Comparison of ENCODE assay signal across 13 cellular contexts in genomic region chr5:72234898-72235297, GRCh38.
DNase-seq lines count a peak whose midpoint lies in the region; ATAC-seq, FAIRE-seq and TF ChIP-seq lines count a peak whose summit lies in the region.
"Had no signal": no experiment of that assay in that cellular context is flagged by ENCODE, and none has a peak within 500 bp of the region (broad histone marks: within the 10 kb centered on the region; RNA-seq: fewer than 3 reads in every experiment).

No MANE protein-coding gene starts in this region.

- H3K9me2 ChIP-seq in DOHH2 (replicated peaks; ENCODE audit: control insufficient read depth, low read length) (no peaks in the 10 kb centered on the region), Loucy (replicated peaks; ENCODE audit: low read depth, low read length) (no peaks in the 10 kb centered on the region)

- H3K36me3 Mint-ChIP-seq in natural killer cell = peaks cover 21% of the 10 kb centered on the region
- H3K36me3 Mint-ChIP-seq in glutamatergic neuron (ENCODE audit: unreplicated experiment) = no peaks in the 10 kb centered on the region

- H2BK12ac ChIP-seq in neuronal stem cell (ENCODE audit: low read length) = no peak overlapping the region

- H3K4me3 Mint-ChIP-seq in natural killer cell = peak overlapping the region; percentile 78
- no peak overlapping the region for H3K4me3 Mint-ChIP-seq in glutamatergic neuron (ENCODE audit: unreplicated experiment)
- H3K4me3 Mint-ChIP-seq: dendritic cell treated with granulocyte-macrophage colony-stimulating factor and Interleukin-4, amounts not matched to agents 40 ng/mL and 50 ng/mL, for 4 days had no signal

- TF ChIP-seq RAD21 in GM12878 (IDR thresholded peaks at IDR 0.05; ENCODE audit: insufficient read depth, low read depth, low read length) = no peak

- intact Hi-C loops in GM12878 (cut with micrococcal nuclease; ENCODE audit: unreplicated experiment) (loop anchor here (5.0 kb wide), 1 partner anchor 72 kb away; no protein-coding TSS in a partner anchor), natural killer cell (cut with micrococcal nuclease) (loop anchor here (1.0 to 10.0 kb wide), 2 partner anchors 73 to 630 kb away; no protein-coding TSS in a partner anchor)

- peaks cover 32% of the 10 kb centered on the region for H3K4me1 ChIP-seq in DOHH2 (ENCODE audit: control insufficient read depth, low read length)
- peaks cover 32% of the 10 kb centered on the region for H3K4me1 ChIP-seq in Loucy (ENCODE audit: insufficient read depth, low read length, poor library complexity, severe bottlenecking)
- H3K4me1 ChIP-seq in GM12878 (ENCODE audit: control insufficient read depth, insufficient read depth, low read length) = peaks cover 32% of the 10 kb centered on the region
- peaks cover 4 to 8% of the 10 kb centered on the region in 2 donors for H3K4me1 ChIP-seq in neuronal stem cell (ENCODE audit: control insufficient read depth in 2 of 2, insufficient read depth in 1 of 2, low read depth in 1 of 2, low read length in 2 of 2)

- no peak overlapping the region for H3K27ac ChIP-seq in DOHH2 (ENCODE audit: low read depth, low read length)
- H3K27ac ChIP-seq in GM12878 (ENCODE audit: control insufficient read depth, insufficient read depth) = peak overlapping the region; percentile 32
- H3K27ac ChIP-seq in neuronal stem cell (replicated peaks; ENCODE audit: low read length) = no peak overlapping the region

- H3K27me3 Mint-ChIP-seq in natural killer cell (ENCODE audit: low read depth in 2 of 2) (peaks cover 13 to 14% of the 10 kb centered on the region in 2 donors), glutamatergic neuron (ENCODE audit: unreplicated experiment) (no peaks in the 10 kb centered on the region)
- H3K27me3 Mint-ChIP-seq: dendritic cell treated with granulocyte-macrophage colony-stimulating factor and Interleukin-4, amounts not matched to agents 40 ng/mL and 50 ng/mL, for 4 days had no signal

- H3K36me3 ChIP-seq in DOHH2 (ENCODE audit: control insufficient read depth, low read length) = peaks cover 89% of the 10 kb centered on the region
- H3K36me3 ChIP-seq in Loucy (ENCODE audit: insufficient read depth, low read length) = peaks cover 39% of the 10 kb centered on the region; the same call in 1 of the 2 replicates
- peaks cover 6 to 39% of the 10 kb centered on the region in 2 experiments for H3K36me3 ChIP-seq in GM12878 (ENCODE audit: control insufficient read depth in 2 of 2, insufficient read depth in 2 of 2, low read length in 1 of 2)
- H3K36me3 ChIP-seq in neuronal stem cell (replicated peaks in 1 of 2; ENCODE audit: control insufficient read depth in 2 of 2, insufficient read depth in 2 of 2, low read length in 2 of 2) = peaks cover 8 to 60% of the 10 kb centered on the region in 2 donors

- POLR2A ChIA-PET in GM12878 (lab: Charles Lee) = interaction anchor here (0.6 to 1.6 kb wide), 7 partner anchors 58 to 219 kb away, joined by 3 to 10 read pairs (median 3); no protein-coding TSS in a partner anchor

- 100% methylated on average over 1 of the region's 1 CpG for WGBS in GM12878 (ENCODE audit: insufficient coverage, insufficient replicate concordance, low lambda C conversion rate, missing lambda C conversion rate)
- no CpG with 5 or more reads among the region's 1 CpG for WGBS in neuronal stem cell (ENCODE audit: extremely low coverage in 2 of 2, insufficient read length in 2 of 2, insufficient replicate concordance in 1 of 2), 2 donors

- H4K20me1 ChIP-seq in DOHH2 (ENCODE audit: control insufficient read depth, insufficient read depth, low read depth, low read length) (no peaks in the 10 kb centered on the region), Loucy (ENCODE audit: insufficient read depth, low read length, poor library complexity, severe bottlenecking) (peaks cover 54% of the 10 kb centered on the region), GM12878 (ENCODE audit: control insufficient read depth, insufficient read depth) (no peaks in the 10 kb centered on the region)

- no peaks in the 10 kb centered on the region for H3K9me3 Mint-ChIP-seq in natural killer cell
- no peaks in the 10 kb centered on the region for H3K9me3 Mint-ChIP-seq in glutamatergic neuron (ENCODE audit: unreplicated experiment)
- H3K9me3 Mint-ChIP-seq: activated T-helper 2 cell treated with anti-CD3 and anti-CD28 coated beads, Interferon-gamma antibody, Interleukin-2, Interleukin-4, amounts not matched to agents 10 μg/mL and 5 μg/mL and 100 μg/mL, durations not matched to agents 14 hours and 24 hours and 36 hours; dendritic cell treated with granulocyte-macrophage colony-stimulating factor and Interleukin-4, amounts not matched to agents 40 ng/mL and 50 ng/mL, for 4 days had no signal

- H3K4me1 Mint-ChIP-seq in natural killer cell (peaks cover 52 to 53% of the 10 kb centered on the region in 2 donors), glutamatergic neuron (ENCODE audit: low read depth, unreplicated experiment) (peaks cover 13% of the 10 kb centered on the region)

- H3K4me3 ChIP-seq in DOHH2 (ENCODE audit: low read length) (no peak overlapping the region), Loucy (ENCODE audit: low read length, poor library complexity, severe bottlenecking) (peak overlapping the region; percentile 2), GM12878 (no peak overlapping the region), neuronal stem cell (ENCODE audit: low read length in 2 of 2) (no peak overlapping the region)

- no peak overlapping the region for H2BK120ac ChIP-seq in neuronal stem cell (ENCODE audit: low read depth, low read length)

- H3F3A ChIP-seq in DOHH2 (ENCODE audit: control insufficient read depth, insufficient read depth) = no peaks in the 10 kb centered on the region
- H3F3A ChIP-seq in Loucy (ENCODE audit: low read depth) = 0 out of 2 replicates have a peak, but pooled peaks cover 3% of the 10 kb centered on the region

- H3K14ac ChIP-seq in neuronal stem cell (ENCODE audit: low read length) = no peak overlapping the region

- H3K27ac Mint-ChIP-seq in natural killer cell (peak overlapping the region; percentile 33 to 89), glutamatergic neuron (ENCODE audit: unreplicated experiment) (no peak overlapping the region)
- H3K27ac Mint-ChIP-seq: activated T-helper 2 cell treated with anti-CD3 and anti-CD28 coated beads, Interferon-gamma antibody, Interleukin-2, Interleukin-4, amounts not matched to agents 10 μg/mL and 5 μg/mL and 100 μg/mL, durations not matched to agents 14 hours and 24 hours and 36 hours; dendritic cell treated with granulocyte-macrophage colony-stimulating factor and Interleukin-4, amounts not matched to agents 40 ng/mL and 50 ng/mL, for 4 days had no signal

- no peaks in the 10 kb centered on the region for H3K79me1 ChIP-seq in neuronal stem cell (ENCODE audit: low read depth, low read length)

- in situ Hi-C loops in GM12878 (cut with MboI) = no loop called here

- no peak overlapping the region for H3K18ac ChIP-seq in neuronal stem cell (ENCODE audit: low read length)

- H3K4ac ChIP-seq in neuronal stem cell (ENCODE audit: low read length) = no peak overlapping the region

- DNase-seq in GM12878 (ENCODE audit: low read depth, low spot score) (no peak), natural killer cell (no peak), GM10266 (ENCODE audit: extremely low spot score) (no peak), neuronal stem cell (ENCODE audit: low spot score) (no peak), glutamatergic neuron (no peak)
- DNase-seq: left colon, NCI-H1694 had no signal

- FAIRE-seq in GM12878 (lab: Jason Lieb, UNC) = no peak
- FAIRE-seq: G401.6 had no signal

- no peak overlapping the region for H2BK15ac ChIP-seq in neuronal stem cell (ENCODE audit: low read length)

- H3K4me2 ChIP-seq in DOHH2 (ENCODE audit: low read length) = peak overlapping the region; percentile 20; the same call in 1 of the 2 replicates
- peak overlapping the region; percentile 35 for H3K4me2 ChIP-seq in Loucy (ENCODE audit: low read depth, low read length, poor library complexity, severe bottlenecking)
- peak overlapping the region; percentile 27; the same call in 1 of the 2 replicates for H3K4me2 ChIP-seq in GM12878 (ENCODE audit: control insufficient read depth, insufficient read depth)
- H3K4me2 ChIP-seq in neuronal stem cell (ENCODE audit: insufficient read depth, low read length, poor library complexity, severe bottlenecking) = no peak overlapping the region

- H3K27me3 ChIP-seq in DOHH2 (ENCODE audit: control insufficient read depth, low read length) = no peaks in the 10 kb centered on the region
- no peaks in the 10 kb centered on the region for H3K27me3 ChIP-seq in Loucy (ENCODE audit: insufficient read depth, low read length, poor library complexity, severe bottlenecking)
- no peaks in the 10 kb centered on the region for H3K27me3 ChIP-seq in GM12878 (replicated peaks in 1 of 2; ENCODE audit: control insufficient read depth in 2 of 2, insufficient read depth in 2 of 2, low read length in 1 of 2)
- H3K27me3 ChIP-seq in neuronal stem cell (ENCODE audit: control insufficient read depth in 3 of 3, insufficient read depth in 3 of 3, low read depth in 1 of 3, low read length in 3 of 3) = no peaks in the 10 kb centered on the region

- H3K9ac ChIP-seq in Loucy (ENCODE audit: low read depth, low read length, poor library complexity, severe bottlenecking) = no peak overlapping the region
- H3K9ac ChIP-seq in GM12878 (ENCODE audit: control insufficient read depth, insufficient read depth, low read length) = no peak overlapping the region
- H3K9ac ChIP-seq in neuronal stem cell (ENCODE audit: low read depth, low read length, poor library complexity) = no peak overlapping the region

- no TSS peak for BruUV-seq in GM12878 (replicated peaks; lab: Mats Ljungman, UMichigan)

- RAD21 ChIA-PET in GM12878 (lab: Charles Lee; ENCODE audit: unreplicated experiment) = interaction anchor here (1.2 to 5.0 kb wide), 6 partner anchors 10 to 74 kb away, joined by 5 to 31 read pairs (median 6); no protein-coding TSS in a partner anchor

- H2BK5ac ChIP-seq in neuronal stem cell (ENCODE audit: low read length) = no peak overlapping the region

- H3K9me3 ChIP-seq in DOHH2 (ENCODE audit: control insufficient read depth, insufficient read depth, low read length) = no peaks in the 10 kb centered on the region
- no peaks in the 10 kb centered on the region for H3K9me3 ChIP-seq in Loucy (ENCODE audit: insufficient read depth, low read depth, low read length)
- no peaks in the 10 kb centered on the region for H3K9me3 ChIP-seq in GM12878 (replicated peaks; ENCODE audit: control insufficient read depth, insufficient read depth, low read length)
- no peaks in the 10 kb centered on the region for H3K9me3 ChIP-seq in neuronal stem cell (replicated peaks in 1 of 2; ENCODE audit: control insufficient read depth in 2 of 2, insufficient read depth in 1 of 2, low read depth in 1 of 2, low read length in 2 of 2)

- SMC1A ChIA-PET in GM12878 (lab: Charles Lee; ENCODE audit: uncharacterized antibody, unreplicated experiment) = interaction anchor here (0.9 to 2.3 kb wide), 8 partner anchors 11 to 87 kb away, joined by 4 to 13 read pairs (median 6); no protein-coding TSS in a partner anchor

- H4K91ac ChIP-seq in neuronal stem cell (ENCODE audit: low read depth, low read length, poor library complexity) = no peak overlapping the region

- TF ChIP-seq POLR2A in GM12878 (IDR thresholded peaks at IDR 0.05; ENCODE audit: low read depth, low read length) = no peak

- H3K23ac ChIP-seq in neuronal stem cell (ENCODE audit: low read depth, low read length, poor library complexity) = no peak overlapping the region

- TF ChIP-seq EP300 in GM12878 (IDR thresholded peaks at IDR 0.05; ENCODE audit: borderline replicate concordance in 1 of 2, control insufficient read depth in 1 of 2, low read depth in 2 of 2, low read length in 2 of 2) = no peak

- H2AK5ac ChIP-seq in neuronal stem cell (ENCODE audit: low read depth, low read length) = no peak overlapping the region

- H3K79me2 ChIP-seq in DOHH2 (ENCODE audit: control insufficient read depth, low read length) (no peaks in the 10 kb centered on the region), Loucy (ENCODE audit: insufficient read depth, low read length) (no peaks in the 10 kb centered on the region), GM12878 (ENCODE audit: control insufficient read depth, insufficient read depth, low read length) (no peaks in the 10 kb centered on the region; the same call in 1 of the 2 replicates)

- TF ChIP-seq CTCF in DOHH2 (IDR thresholded peaks at IDR 0.05; ENCODE audit: low read depth, low read length, poor library complexity, severe bottlenecking) (no peak), Loucy (conservative IDR thresholded peaks at IDR 0.05; ENCODE audit: low read length) (no peak), GM12878 (IDR thresholded peaks at IDR 0.05 in 2 of 3, conservative IDR thresholded peaks at IDR 0.05 in 1 of 3; ENCODE audit: control insufficient read depth in 2 of 3, extremely low read depth in 1 of 3, insufficient read depth in 1 of 3, low read depth in 3 of 3, low read length in 3 of 3) (no peak), natural killer cell (IDR thresholded peaks at IDR 0.05) (no peak), GM10266 (IDR thresholded peaks at IDR 0.05; ENCODE audit: control insufficient read depth, insufficient read depth, low read depth, missing control alignments) (no peak), glutamatergic neuron (IDR thresholded peaks at IDR 0.05; ENCODE audit: partially characterized antibody, unreplicated experiment) (no peak)

- H2AFZ ChIP-seq in Loucy (ENCODE audit: low read length) (no peak overlapping the region), GM12878 (ENCODE audit: control insufficient read depth, low read depth, low read length) (no peak overlapping the region), neuronal stem cell (ENCODE audit: low read length) (no peak overlapping the region)

- CTCF ChIA-PET in GM12878 (lab: Yijun Ruan, JAX) = interaction anchor here (0.5 to 3.0 kb wide), 10 partner anchors 10 to 452 kb away, joined by 3 to 19 read pairs (median 5); no protein-coding TSS in a partner anchor

- 0 out of 3 replicates have a peak, but pooled peaks have one; percentile 6 for ATAC-seq in GM12878
- ATAC-seq in natural killer cell = no peak
- no peak for ATAC-seq in HG02642 (IDR thresholded peaks at IDR 0.05; ENCODE audit: poor library complexity, unreplicated experiment)

- H4K8ac ChIP-seq in neuronal stem cell (ENCODE audit: low read depth, low read length) = no peak overlapping the region
